25 cellular contexts compared by ENCODE assay signal in genomic region chr18:11721720-11722119, GRCh38.
"Had no signal": no experiment of that assay in that cellular context is flagged by ENCODE, and none has a peak within 500 bp of the region (broad histone marks: within the 10 kb centered on the region; RNA-seq: fewer than 3 reads in every experiment).

No MANE protein-coding gene starts in this region.

- H3K9me3 ChIP-seq: esophagus muscularis mucosa, heart right ventricle, left lung, lower lobe of right lung, mucosa of descending colon had no signal

- H3K27me3 ChIP-seq: dorsolateral prefrontal cortex, esophagus muscularis mucosa had no signal

- FAIRE-seq: colon, endothelial cell of umbilical vein, frontal cortex, islet of Langerhans, keratinocyte had no signal

- H3K36me3 ChIP-seq: esophagus muscularis mucosa, heart right ventricle, left lung, lower lobe of right lung had no signal

- DNase-seq: dermis blood vessel endothelial cell; dorsolateral prefrontal cortex; effector CD4-positive, alpha-beta T cell; effector memory CD4-positive, alpha-beta T cell; foreskin keratinocyte; glutamatergic neuron; head of caudate nucleus; heart right ventricle; hippocampal formation; kidney glomerular epithelial cell; left cardiac atrium; left lung; left ventricle myocardium superior; lower lobe of right lung; mesenchymal stem cell; mucosa of descending colon; naive B cell; naive thymus-derived CD8-positive, alpha-beta T cell had no signal

- H3K27ac ChIP-seq: coronary artery, dorsolateral prefrontal cortex, esophagus muscularis mucosa, foreskin keratinocyte, heart right ventricle, left lung, lower lobe of right lung had no signal

- H3K4me3 ChIP-seq: coronary artery, dorsolateral prefrontal cortex, esophagus muscularis mucosa, heart right ventricle, left lung, lower lobe of right lung, mucosa of descending colon had no signal

- H3K4me1 ChIP-seq: esophagus muscularis mucosa, foreskin keratinocyte, heart right ventricle, left lung, lower lobe of right lung had no signal

- ATAC-seq: foreskin keratinocyte; heart right ventricle; left cardiac atrium; left lung; left ventricle myocardium superior; lower lobe of right lung; mucosa of descending colon; naive thymus-derived CD8-positive, alpha-beta T cell had no signal
